Comparison of ENCODE assay signal across 1 cellular context in the genomic region with DNA sequence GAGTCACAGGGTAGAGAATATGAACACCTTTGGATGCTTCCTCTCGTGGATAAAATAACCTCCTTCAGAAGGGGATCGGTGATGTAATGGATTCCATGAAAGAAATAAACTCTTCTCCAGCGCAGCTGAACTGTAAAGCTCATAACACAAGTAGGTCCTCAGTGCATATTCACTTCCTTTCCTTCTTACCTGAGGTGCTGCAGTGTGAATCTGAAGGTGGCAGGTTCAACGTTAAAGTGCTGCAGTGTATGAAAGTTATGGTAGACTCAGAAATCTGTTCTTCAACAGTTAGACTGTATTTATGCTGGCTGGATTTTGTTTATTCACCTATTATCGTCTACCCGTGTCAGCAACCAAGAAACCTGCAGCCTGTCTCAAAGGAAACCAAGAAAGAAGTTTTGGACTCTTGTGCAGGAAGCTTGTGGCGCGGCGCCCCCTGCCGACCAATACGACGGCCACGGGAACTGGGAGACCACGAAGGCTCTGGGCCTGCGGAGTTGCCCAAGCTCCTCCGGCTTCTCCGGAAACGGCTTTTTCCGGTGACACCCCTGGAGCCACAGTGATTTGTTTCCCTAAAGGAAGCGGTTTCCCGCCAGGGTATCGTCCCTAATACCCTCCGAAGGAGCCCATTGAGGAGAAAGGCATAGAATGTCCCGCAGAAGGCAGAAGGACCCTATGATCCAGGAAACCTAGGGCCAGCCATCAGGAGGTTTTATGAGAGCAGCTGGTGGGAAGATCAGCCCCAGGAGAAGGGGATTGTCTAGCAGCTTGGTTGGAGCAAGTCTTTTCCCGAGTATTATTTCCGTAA.
A peak's percentile ranks its signal among the peaks of the same experiment; 100 is the strongest.
TF ChIP-seq lines count a peak whose summit lies in the region.

No MANE protein-coding gene starts in this region.

TF ChIP-seq in K562, 482 proteins besides CTCF, POLR2A, EP300 and RAD21 (continued from another document and continues in another):
- TF ChIP-seq, protein P1, sequence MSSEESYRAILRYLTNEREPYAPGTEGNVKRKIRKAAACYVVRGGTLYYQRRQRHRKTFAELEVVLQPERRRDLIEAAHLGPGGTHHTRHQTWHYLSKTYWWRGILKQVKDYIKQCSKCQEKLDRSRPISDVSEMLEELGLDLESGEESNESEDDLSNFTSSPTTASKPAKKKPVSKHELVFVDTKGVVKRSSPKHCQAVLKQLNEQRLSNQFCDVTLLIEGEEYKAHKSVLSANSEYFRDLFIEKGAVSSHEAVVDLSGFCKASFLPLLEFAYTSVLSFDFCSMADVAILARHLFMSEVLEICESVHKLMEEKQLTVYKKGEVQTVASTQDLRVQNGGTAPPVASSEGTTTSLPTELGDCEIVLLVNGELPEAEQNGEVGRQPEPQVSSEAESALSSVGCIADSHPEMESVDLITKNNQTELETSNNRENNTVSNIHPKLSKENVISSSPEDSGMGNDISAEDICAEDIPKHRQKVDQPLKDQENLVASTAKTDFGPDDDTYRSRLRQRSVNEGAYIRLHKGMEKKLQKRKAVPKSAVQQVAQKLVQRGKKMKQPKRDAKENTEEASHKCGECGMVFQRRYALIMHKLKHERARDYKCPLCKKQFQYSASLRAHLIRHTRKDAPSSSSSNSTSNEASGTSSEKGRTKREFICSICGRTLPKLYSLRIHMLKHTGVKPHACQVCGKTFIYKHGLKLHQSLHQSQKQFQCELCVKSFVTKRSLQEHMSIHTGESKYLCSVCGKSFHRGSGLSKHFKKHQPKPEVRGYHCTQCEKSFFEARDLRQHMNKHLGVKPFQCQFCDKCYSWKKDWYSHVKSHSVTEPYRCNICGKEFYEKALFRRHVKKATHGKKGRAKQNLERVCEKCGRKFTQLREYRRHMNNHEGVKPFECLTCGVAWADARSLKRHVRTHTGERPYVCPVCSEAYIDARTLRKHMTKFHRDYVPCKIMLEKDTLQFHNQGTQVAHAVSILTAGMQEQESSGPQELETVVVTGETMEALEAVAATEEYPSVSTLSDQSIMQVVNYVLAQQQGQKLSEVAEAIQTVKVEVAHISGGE (CRISPR knock-in tag; IDR thresholded peaks at IDR 0.05), result peak in 2 of 3 experiments; percentile 87 to 96; a peak in 4 of 6 replicates
- TF ChIP-seq MGA (IDR thresholded peaks at IDR 0.05) (0 out of 2 replicates have a peak, but pooled peaks have one; percentile 28), NRF1 (conservative IDR thresholded peaks at IDR 0.05 in 1 of 2, IDR thresholded peaks at IDR 0.05 in 1 of 2) (peak; percentile 4 to 26; a peak in 1 of 4 replicates), DMBX1 (CRISPR knock-in tag; IDR thresholded peaks at IDR 0.05; ENCODE audit: borderline replicate concordance) (peak; percentile 48; the same call in 1 of the 2 replicates), CEBPG (CRISPR knock-in tag; IDR thresholded peaks at IDR 0.05) (no peak), CEBPG (tag; conservative IDR thresholded peaks at IDR 0.05 in 1 of 2, IDR thresholded peaks at IDR 0.05 in 1 of 2) (peak; percentile 18 to 24; a peak in 1 of 4 replicates), SMAD4 (CRISPR knock-in tag; conservative IDR thresholded peaks at IDR 0.05) (peak; percentile 48; the same call in 1 of the 2 replicates), CXXC5 (CRISPR knock-in tag; IDR thresholded peaks at IDR 0.05) (0 out of 2 replicates have a peak, but pooled peaks have one; percentile 43), C11orf30 (IDR thresholded peaks at IDR 0.05; ENCODE audit: low read depth) (0 out of 2 replicates have a peak, but pooled peaks have one; percentile 9), ETV1 (tag; conservative IDR thresholded peaks at IDR 0.05; ENCODE audit: low read depth) (peak; percentile 79), CREM (IDR thresholded peaks at IDR 0.05; ENCODE audit: low read depth) (0 out of 2 replicates have a peak, but pooled peaks have one; percentile 36), GABPA (tag; conservative IDR thresholded peaks at IDR 0.05; ENCODE audit: low read depth) (peak; percentile 93), SMC3 (conservative IDR thresholded peaks at IDR 0.05; ENCODE audit: insufficient read depth, low read depth, low read length) (peak; percentile 73), E2F8 (IDR thresholded peaks at IDR 0.05; ENCODE audit: low read depth, partially characterized antibody) (no peak), TRIM24 (IDR thresholded peaks at IDR 0.05) (peak in 1 of 2 experiments; percentile 59; a peak in 1 of 4 replicates), FOXJ3 (CRISPR knock-in tag; IDR thresholded peaks at IDR 0.05) (no peak), NR0B1 (IDR thresholded peaks at IDR 0.05; ENCODE audit: partially characterized antibody) (no peak), ATF7 (IDR thresholded peaks at IDR 0.05) (peak; percentile 12; the same call in 1 of the 2 replicates), ETV5 (CRISPR knock-in tag; IDR thresholded peaks at IDR 0.05; ENCODE audit: low read depth) (peak; percentile 64), NCOA1 (IDR thresholded peaks at IDR 0.05; ENCODE audit: low read depth) (peak; percentile 67; the same call in 1 of the 2 replicates), EHMT2 (IDR thresholded peaks at IDR 0.05) (peak; percentile 61; the same call in 1 of the 2 replicates)
